In genomic region chr18:62249478-62250097, GRCh38 we compare ENCODE assay signal across 8 cellular contexts.
DNase-seq lines count a peak whose midpoint lies in the region; ATAC-seq and TF ChIP-seq lines count a peak whose summit lies in the region.

No MANE protein-coding gene starts in this region.

- POLR2A ChIA-PET in WTC11 (lab: Charles Lee) = no interaction called here

- H3K9me3 Mint-ChIP-seq in WTC11 = no peaks in the 10 kb centered on the region

- CTCF ChIA-PET in WTC11 (lab: Charles Lee) = interaction anchor here (0.7 to 2.4 kb wide), 13 partner anchors 8 to 612 kb away, joined by 3 to 12 read pairs (median 5); partner anchors contain the start of genes PIGN and RELCH

- no peak overlapping the region for H3K27ac ChIP-seq in caudate nucleus (ENCODE audit: low read depth, low read length)

- H3K27ac Mint-ChIP-seq in WTC11 = no peak overlapping the region

- TF ChIP-seq CTCF in WTC11 (IDR thresholded peaks at IDR 0.05) (peak; percentile 46), kidney epithelial cell (IDR thresholded peaks at IDR 0.05; ENCODE audit: insufficient read depth, low read length, poor library complexity, severe bottlenecking) (peak; percentile 79)

- H3K36me3 Mint-ChIP-seq in WTC11 = peaks cover 8% of the 10 kb centered on the region

- H3K4me3 ChIP-seq in kidney epithelial cell (ENCODE audit: low read depth, low read length) = no peak overlapping the region

- H3K36me3 ChIP-seq in kidney epithelial cell (ENCODE audit: control insufficient read depth, insufficient read depth, low read length) = peaks cover 2% of the 10 kb centered on the region

- H3K27me3 ChIP-seq in kidney epithelial cell (ENCODE audit: control insufficient read depth, insufficient read depth, low read length) = no peaks in the 10 kb centered on the region

- ATAC-seq in HG02642 (IDR thresholded peaks at IDR 0.05; ENCODE audit: poor library complexity, unreplicated experiment) (peak; percentile 64), WTC11 (peak; percentile 56; the same call in 1 of the 2 replicates), HG03108 (IDR thresholded peaks at IDR 0.05; ENCODE audit: unreplicated experiment) (no peak)

- DNase-seq in Daoy (ENCODE audit: low read depth) (peak; percentile 56), NCI-H2171 (lab: John Stamatoyannopoulos, UW) (peak; percentile 51), WTC11 (ENCODE audit: low spot score) (peak; percentile 73), caudate nucleus (lab: John Stamatoyannopoulos, UW) (peak in 38 of 61 donors; percentile 0 to 79 (median 11)), kidney epithelial cell (ENCODE audit: low read depth) (peak; percentile 66)
- peak; percentile 69 for DNase-seq in stimulated activated CD4-positive, alpha-beta T cell treated with anti-CD3 and anti-CD28 coated beads, Interleukin-1b, Interleukin-23, amount 100 ng/mL, for 48 hours

- no peak overlapping the region for H3K4me3 Mint-ChIP-seq in WTC11

- no peaks in the 10 kb centered on the region for H3K4me1 Mint-ChIP-seq in WTC11

- H3K27me3 Mint-ChIP-seq in WTC11 (ENCODE audit: low read depth) = no peaks in the 10 kb centered on the region

TF ChIP-seq in WTC11, 78 proteins besides CTCF, POLR2A, EP300 and RAD21:
- TF ChIP-seq NFE2L1 (CRISPR knock-in tag; IDR thresholded peaks at IDR 0.05) = no peak

Comparison
In these comparisons a context has a peak if more than half of its experiments do, and no peak if none do; other contexts are left out.
1. DNase-seq: peak in every context shown above with its lines; median percentile 73 in WTC11; 69 in stimulated activated CD4-positive, alpha-beta T cell treated with anti-CD3 and anti-CD28 coated beads, Interleukin-1b, Interleukin-23, amount 100 ng/mL, for 48 hours; 66 in kidney epithelial cell; 56 in Daoy; 51 in NCI-H2171; 11 in caudate nucleus.